1 cellular context compared by ENCODE assay signal in the genomic region with DNA sequence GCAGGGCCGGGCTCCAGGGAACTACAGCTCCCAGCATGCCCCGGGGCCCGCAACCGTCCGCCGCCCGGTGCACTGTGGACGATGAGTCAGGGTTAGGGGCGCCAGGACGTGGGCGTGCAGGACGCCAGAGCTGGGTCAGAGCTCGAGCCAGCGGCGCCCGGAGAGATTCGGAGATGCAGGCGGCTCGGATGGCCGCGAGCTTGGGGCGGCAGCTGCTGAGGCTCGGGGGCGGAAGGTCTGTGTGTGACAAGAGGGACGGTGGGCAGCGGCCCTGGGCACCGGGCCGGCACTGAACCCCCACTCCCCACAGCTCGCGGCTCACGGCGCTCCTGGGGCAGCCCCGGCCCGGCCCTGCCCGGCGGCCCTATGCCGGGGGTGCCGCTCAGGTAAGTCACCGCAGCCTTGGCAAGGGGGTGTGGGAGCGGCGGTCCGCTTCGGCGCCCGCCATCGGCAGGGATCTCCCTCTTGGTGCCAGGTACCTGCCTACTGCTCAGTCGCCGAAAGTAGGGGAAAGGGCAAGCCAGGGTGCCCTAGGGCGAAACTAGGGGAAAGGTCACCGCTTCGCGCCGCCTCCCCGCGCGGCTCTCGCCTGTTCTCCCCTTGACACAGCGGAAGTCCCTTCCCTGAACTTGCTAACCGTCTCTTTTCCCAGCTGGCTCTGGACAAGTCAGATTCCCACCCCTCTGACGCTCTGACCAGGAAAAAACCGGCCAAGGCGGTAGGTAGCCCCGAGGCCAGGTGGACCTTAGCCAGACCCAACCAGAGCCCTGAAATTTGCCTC.
TF ChIP-seq lines count a peak whose summit lies in the region.

Gene ACADVL, plus strand, starts transcription at position 127 of the 781 bp plus-strand sequence. Its CDS starts 47 bp downstream, at position 174.
Gene DLG4, minus strand, starts transcription at position 25 of the 781 bp plus-strand sequence.

TF ChIP-seq in A549, 52 proteins besides CTCF, POLR2A, EP300 and RAD21 (continued from another document):
- TF ChIP-seq, protein P1, sequence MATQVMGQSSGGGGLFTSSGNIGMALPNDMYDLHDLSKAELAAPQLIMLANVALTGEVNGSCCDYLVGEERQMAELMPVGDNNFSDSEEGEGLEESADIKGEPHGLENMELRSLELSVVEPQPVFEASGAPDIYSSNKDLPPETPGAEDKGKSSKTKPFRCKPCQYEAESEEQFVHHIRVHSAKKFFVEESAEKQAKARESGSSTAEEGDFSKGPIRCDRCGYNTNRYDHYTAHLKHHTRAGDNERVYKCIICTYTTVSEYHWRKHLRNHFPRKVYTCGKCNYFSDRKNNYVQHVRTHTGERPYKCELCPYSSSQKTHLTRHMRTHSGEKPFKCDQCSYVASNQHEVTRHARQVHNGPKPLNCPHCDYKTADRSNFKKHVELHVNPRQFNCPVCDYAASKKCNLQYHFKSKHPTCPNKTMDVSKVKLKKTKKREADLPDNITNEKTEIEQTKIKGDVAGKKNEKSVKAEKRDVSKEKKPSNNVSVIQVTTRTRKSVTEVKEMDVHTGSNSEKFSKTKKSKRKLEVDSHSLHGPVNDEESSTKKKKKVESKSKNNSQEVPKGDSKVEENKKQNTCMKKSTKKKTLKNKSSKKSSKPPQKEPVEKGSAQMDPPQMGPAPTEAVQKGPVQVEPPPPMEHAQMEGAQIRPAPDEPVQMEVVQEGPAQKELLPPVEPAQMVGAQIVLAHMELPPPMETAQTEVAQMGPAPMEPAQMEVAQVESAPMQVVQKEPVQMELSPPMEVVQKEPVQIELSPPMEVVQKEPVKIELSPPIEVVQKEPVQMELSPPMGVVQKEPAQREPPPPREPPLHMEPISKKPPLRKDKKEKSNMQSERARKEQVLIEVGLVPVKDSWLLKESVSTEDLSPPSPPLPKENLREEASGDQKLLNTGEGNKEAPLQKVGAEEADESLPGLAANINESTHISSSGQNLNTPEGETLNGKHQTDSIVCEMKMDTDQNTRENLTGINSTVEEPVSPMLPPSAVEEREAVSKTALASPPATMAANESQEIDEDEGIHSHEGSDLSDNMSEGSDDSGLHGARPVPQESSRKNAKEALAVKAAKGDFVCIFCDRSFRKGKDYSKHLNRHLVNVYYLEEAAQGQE (IDR thresholded peaks at IDR 0.05): 0 out of 2 replicates have a peak, but pooled peaks have one; percentile 12
- TF ChIP-seq HMGXB4 (CRISPR knock-in tag; IDR thresholded peaks at IDR 0.05; ENCODE audit: borderline replicate concordance) (peak; percentile 69; the same call in 1 of the 2 replicates), RCOR1 (IDR thresholded peaks at IDR 0.05; ENCODE audit: low read depth, low read length) (no peak), SMC3 (IDR thresholded peaks at IDR 0.05) (no peak), JUN (IDR thresholded peaks at IDR 0.05) (peak; percentile 55 to 72; a peak in 3 of 5 replicates), GATA3 (IDR thresholded peaks at IDR 0.05; ENCODE audit: borderline replicate concordance) (peak; percentile 21; the same call in 1 of the 2 replicates), TP53 (CRISPR knock-in tag; IDR thresholded peaks at IDR 0.05) (peak; percentile 42), BCL3 (IDR thresholded peaks at IDR 0.05) (peak; percentile 45; the same call in 1 of the 3 replicates), FOSB (CRISPR knock-in tag; IDR thresholded peaks at IDR 0.05) (peak; percentile 77; the same call in 1 of the 2 replicates), CHD2 (IDR thresholded peaks at IDR 0.05; ENCODE audit: low read length, partially characterized antibody) (no peak), PHF8 (IDR thresholded peaks at IDR 0.05; ENCODE audit: borderline replicate concordance, low read depth) (peak; percentile 77), FOSL2 (IDR thresholded peaks at IDR 0.05) (peak; percentile 57), FOSL2 (CRISPR knock-in tag; IDR thresholded peaks at IDR 0.05) (peak; percentile 93), RFX5 (IDR thresholded peaks at IDR 0.05) (0 out of 2 replicates have a peak, but pooled peaks have one; percentile 18), MAFK (IDR thresholded peaks at IDR 0.05; ENCODE audit: partially characterized antibody) (peak; percentile 59)
- TF ChIP-seq, protein P2, sequence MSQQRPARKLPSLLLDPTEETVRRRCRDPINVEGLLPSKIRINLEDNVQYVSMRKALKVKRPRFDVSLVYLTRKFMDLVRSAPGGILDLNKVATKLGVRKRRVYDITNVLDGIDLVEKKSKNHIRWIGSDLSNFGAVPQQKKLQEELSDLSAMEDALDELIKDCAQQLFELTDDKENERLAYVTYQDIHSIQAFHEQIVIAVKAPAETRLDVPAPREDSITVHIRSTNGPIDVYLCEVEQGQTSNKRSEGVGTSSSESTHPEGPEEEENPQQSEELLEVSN (IDR thresholded peaks at IDR 0.05; ENCODE audit: borderline replicate concordance, low read depth): no peak
- TF ChIP-seq, protein P3, sequence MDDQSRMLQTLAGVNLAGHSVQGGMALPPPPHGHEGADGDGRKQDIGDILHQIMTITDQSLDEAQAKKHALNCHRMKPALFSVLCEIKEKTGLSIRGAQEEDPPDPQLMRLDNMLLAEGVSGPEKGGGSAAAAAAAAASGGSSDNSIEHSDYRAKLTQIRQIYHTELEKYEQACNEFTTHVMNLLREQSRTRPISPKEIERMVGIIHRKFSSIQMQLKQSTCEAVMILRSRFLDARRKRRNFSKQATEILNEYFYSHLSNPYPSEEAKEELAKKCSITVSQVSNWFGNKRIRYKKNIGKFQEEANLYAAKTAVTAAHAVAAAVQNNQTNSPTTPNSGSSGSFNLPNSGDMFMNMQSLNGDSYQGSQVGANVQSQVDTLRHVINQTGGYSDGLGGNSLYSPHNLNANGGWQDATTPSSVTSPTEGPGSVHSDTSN (IDR thresholded peaks at IDR 0.05): peak; percentile 61
- TF ChIP-seq, protein P4, sequence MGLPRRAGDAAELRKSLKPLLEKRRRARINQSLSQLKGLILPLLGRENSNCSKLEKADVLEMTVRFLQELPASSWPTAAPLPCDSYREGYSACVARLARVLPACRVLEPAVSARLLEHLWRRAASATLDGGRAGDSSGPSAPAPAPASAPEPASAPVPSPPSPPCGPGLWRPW (IDR thresholded peaks at IDR 0.05): no peak
